9 cellular contexts compared by ENCODE assay signal in the genomic region with DNA sequence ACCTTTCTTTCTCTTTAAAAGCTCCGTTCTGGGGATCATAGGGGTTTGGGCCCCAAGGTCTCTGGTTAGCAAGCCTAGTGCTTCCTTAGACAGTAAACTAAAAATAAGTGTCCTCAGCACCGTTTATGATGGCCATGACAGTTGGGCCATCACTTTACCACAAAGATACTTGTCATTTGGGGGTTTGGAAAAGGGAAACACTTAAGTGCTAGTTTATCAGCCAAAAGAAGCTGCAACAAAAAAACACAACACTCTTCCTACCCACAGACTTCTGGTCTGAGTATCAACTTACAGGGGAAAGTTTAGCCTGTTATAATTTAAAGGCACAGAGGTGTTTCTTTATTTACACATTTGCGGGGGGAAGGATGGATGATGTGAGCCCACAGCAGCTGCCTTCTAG.
A peak's percentile ranks its signal among the peaks of the same experiment; 100 is the strongest.
DNase-seq lines count a peak whose midpoint lies in the region; ATAC-seq and TF ChIP-seq lines count a peak whose summit lies in the region.
"Had no signal": no experiment of that assay in that cellular context is flagged by ENCODE, and none has a peak within 500 bp of the region (broad histone marks: within the 10 kb centered on the region; RNA-seq: fewer than 3 reads in every experiment).

No MANE protein-coding gene starts in this region.

- H3K4me1 Mint-ChIP-seq in stimulated activated naive CD8-positive, alpha-beta T cell treated with anti-CD3 and anti-CD28 coated beads, Interleukin-15, Interleukin-2, amounts not matched to agents 100 ng/mL and 50 ng/mL, for 24 hours (ENCODE audit: low read depth): peaks cover 76% of the 10 kb centered on the region
- H3K4me1 Mint-ChIP-seq in activated naive CD8-positive, alpha-beta T cell (ENCODE audit: low read depth): peaks cover 73% of the 10 kb centered on the region

- no peaks in the 10 kb centered on the region for H3K4me1 ChIP-seq in BE2C

- ATAC-seq in stimulated activated naive CD8-positive, alpha-beta T cell treated with anti-CD3 and anti-CD28 coated beads, Interleukin-15, Interleukin-2, amounts not matched to agents 100 U/mL and 50 U/mL, for 24 hours: no peak

- peak overlapping the region; percentile 63 for H3K27ac Mint-ChIP-seq in stimulated activated naive CD8-positive, alpha-beta T cell treated with anti-CD3 and anti-CD28 coated beads, Interleukin-15, Interleukin-2, amounts not matched to agents 100 ng/mL and 50 ng/mL, for 24 hours
- H3K27ac Mint-ChIP-seq in activated naive CD8-positive, alpha-beta T cell: peak overlapping the region; percentile 84

- peaks cover 13% of the 10 kb centered on the region for H3K36me3 Mint-ChIP-seq in stimulated activated naive CD8-positive, alpha-beta T cell treated with anti-CD3 and anti-CD28 coated beads, Interleukin-15, Interleukin-2, amounts not matched to agents 100 ng/mL and 50 ng/mL, for 24 hours (ENCODE audit: low read depth)
- peaks cover 16% of the 10 kb centered on the region for H3K36me3 Mint-ChIP-seq in activated naive CD8-positive, alpha-beta T cell

- no peak for DNase-seq in stimulated activated naive CD8-positive, alpha-beta T cell treated with anti-CD3 and anti-CD28 coated beads, Interleukin-15, Interleukin-2, amounts not matched to agents 100 U/mL and 50 U/mL, for 24 hours
- DNase-seq in MV-4-11 (lab: John Stamatoyannopoulos, UW) (peak; percentile 99), BE2C (no peak), NCI-H2227 treated with DMSO at 0.1 percent for 48 hours (lab: John Stamatoyannopoulos, UW) (no peak), C1 segment of cervical spinal cord (lab: John Stamatoyannopoulos, UW) (no peak), DMS153 (lab: John Stamatoyannopoulos, UW) (no peak)
- DNase-seq: NCI-H446 had no signal

- no peak for TF ChIP-seq CTCF in BE2C (IDR thresholded peaks at IDR 0.05; ENCODE audit: low read depth, low read length)

- peak overlapping the region; percentile 67 for H3K4me3 Mint-ChIP-seq in stimulated activated naive CD8-positive, alpha-beta T cell treated with anti-CD3 and anti-CD28 coated beads, Interleukin-15, Interleukin-2, amounts not matched to agents 100 ng/mL and 50 ng/mL, for 24 hours
- peak overlapping the region; percentile 74 for H3K4me3 Mint-ChIP-seq in activated naive CD8-positive, alpha-beta T cell

- no peaks in the 10 kb centered on the region for H3K9me3 ChIP-seq in BE2C

- H3K4me3 ChIP-seq in BE2C (ENCODE audit: low read depth, low read length): no peak overlapping the region

- no peaks in the 10 kb centered on the region for H3K36me3 ChIP-seq in BE2C

- H3K27me3 ChIP-seq in BE2C: no peaks in the 10 kb centered on the region

- H3K9me3 Mint-ChIP-seq in stimulated activated naive CD8-positive, alpha-beta T cell treated with anti-CD3 and anti-CD28 coated beads, Interleukin-15, Interleukin-2, amounts not matched to agents 100 ng/mL and 50 ng/mL, for 24 hours: peaks cover 15% of the 10 kb centered on the region
- no peaks in the 10 kb centered on the region for H3K9me3 Mint-ChIP-seq in activated naive CD8-positive, alpha-beta T cell (ENCODE audit: low read depth)

- H3K27me3 Mint-ChIP-seq in stimulated activated naive CD8-positive, alpha-beta T cell treated with anti-CD3 and anti-CD28 coated beads, Interleukin-15, Interleukin-2, amounts not matched to agents 100 ng/mL and 50 ng/mL, for 24 hours: no peaks in the 10 kb centered on the region
- H3K27me3 Mint-ChIP-seq in activated naive CD8-positive, alpha-beta T cell: no peaks in the 10 kb centered on the region
